Comparison of ENCODE assay signal across 10 cellular contexts in the genomic region with DNA sequence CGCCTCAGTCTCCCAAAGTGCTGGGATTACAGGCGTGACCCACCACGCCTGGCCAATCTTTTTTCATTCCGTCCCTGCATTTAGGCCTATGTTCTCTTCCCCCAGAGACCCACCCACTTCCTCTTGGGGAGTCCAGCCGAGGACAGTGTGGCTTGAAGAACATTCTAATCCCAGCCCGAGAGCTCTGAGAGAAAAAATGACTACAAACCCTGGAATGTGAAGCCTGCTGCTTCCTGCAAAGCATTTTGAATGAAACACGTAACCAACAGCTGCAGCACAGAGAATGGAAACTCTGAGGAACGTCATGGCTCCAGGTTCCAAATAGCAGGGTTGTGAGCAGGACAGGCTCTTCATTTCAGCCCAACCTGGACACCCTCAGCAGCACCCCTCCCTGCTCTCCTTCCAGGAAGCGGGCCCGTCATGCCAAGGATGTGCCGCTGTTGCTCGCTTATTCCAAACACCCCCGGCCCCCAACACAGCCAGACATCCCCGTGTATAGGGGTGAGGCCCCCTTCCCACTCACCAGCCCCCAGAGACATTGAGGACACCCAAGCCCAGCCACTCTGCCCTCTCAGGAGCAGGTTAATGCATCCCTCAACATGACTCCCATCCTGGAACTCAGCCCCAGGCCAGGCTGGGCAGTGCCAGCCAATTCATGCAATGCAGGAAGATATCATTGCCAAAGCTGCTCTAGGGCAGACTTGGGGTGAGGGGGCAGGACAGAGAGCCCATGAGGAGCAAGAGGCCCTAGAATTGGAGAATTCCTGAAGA.
DNase-seq lines count a peak whose midpoint lies in the region; ATAC-seq and TF ChIP-seq lines count a peak whose summit lies in the region.
"Had no signal": no experiment of that assay in that cellular context is flagged by ENCODE, and none has a peak within 500 bp of the region (broad histone marks: within the 10 kb centered on the region; RNA-seq: fewer than 3 reads in every experiment).

No MANE protein-coding gene starts in this region.

- peak; percentile 86 for DNase-seq in A673 (ENCODE audit: low spot score)
- peak in 2 of 3 donors; percentile 52 to 66 for DNase-seq in Peyer's patch
- no peak for DNase-seq in esophagus squamous epithelium (lab: John Stamatoyannopoulos, UW)
- DNase-seq in myocyte (ENCODE audit: low read depth) = peak; percentile 99
- DNase-seq in NCI-H510A (lab: John Stamatoyannopoulos, UW) = no peak
- DNase-seq: Kasumi-1 had no signal

- CTCF ChIA-PET in A673 (lab: Charles Lee) = no interaction called here

- TF ChIP-seq CTCF in A673 (conservative IDR thresholded peaks at IDR 0.05; ENCODE audit: low read depth, low read length) (no peak), Peyer's patch (IDR thresholded peaks at IDR 0.05) (no peak), esophagus squamous epithelium (IDR thresholded peaks at IDR 0.05) (no peak)

- TF ChIP-seq POLR2A in Peyer's patch (IDR thresholded peaks at IDR 0.05) (no peak), esophagus squamous epithelium (IDR thresholded peaks at IDR 0.05) (no peak)

- no peaks in the 10 kb centered on the region for H3K27me3 ChIP-seq in A673 (replicated peaks; ENCODE audit: insufficient read depth, low read depth, low read length, poor library complexity)
- H3K27me3 ChIP-seq in Peyer's patch = no peaks in the 10 kb centered on the region
- no peaks in the 10 kb centered on the region for H3K27me3 ChIP-seq in esophagus squamous epithelium

- no peak for ATAC-seq in HG02981 (IDR thresholded peaks at IDR 0.05; ENCODE audit: unreplicated experiment)
- ATAC-seq in GM21381 (IDR thresholded peaks at IDR 0.05; ENCODE audit: unreplicated experiment) = no peak
- ATAC-seq in HG03159 (IDR thresholded peaks at IDR 0.05; ENCODE audit: unreplicated experiment) = no peak

- intact Hi-C loops in A673 (cut with micrococcal nuclease; ENCODE audit: unreplicated experiment) = no loop called here
- intact Hi-C loops in esophagus squamous epithelium (cut with DNase I) = no loop called here

- 10 to 25% methylated on average over 9 to 10 of the region's 14 CpGs for WGBS in esophagus squamous epithelium, 2 donors

- H3K4me1 ChIP-seq in A673 (ENCODE audit: insufficient read depth, low read length, poor library complexity, severe bottlenecking) = peaks cover 41% of the 10 kb centered on the region
- H3K4me1 ChIP-seq in Peyer's patch = peaks cover 0 to 41% (median 6%) of the 10 kb centered on the region in 4 donors
- peaks cover 48 to 71% (median 53%) of the 10 kb centered on the region in 3 donors for H3K4me1 ChIP-seq in esophagus squamous epithelium

- H3K4me3 ChIP-seq in A673 (ENCODE audit: low read depth, low read length, poor library complexity, severe bottlenecking) = no peak overlapping the region
- H3K4me3 ChIP-seq in Peyer's patch = no peak overlapping the region
- H3K4me3 ChIP-seq in esophagus squamous epithelium = peak overlapping the region in 1 of 4 donors; percentile 1

- H3K9me3 ChIP-seq in A673 (ENCODE audit: low read depth, low read length, poor library complexity, severe bottlenecking) = peaks cover 6% of the 10 kb centered on the region
- H3K9me3 ChIP-seq in Peyer's patch = peaks cover 0 to 8% (median 0%) of the 10 kb centered on the region in 4 donors
- H3K9me3 ChIP-seq in esophagus squamous epithelium = peaks cover 0 to 11% (median 8%) of the 10 kb centered on the region in 3 donors

- no TSS peak for BruUV-seq in A673 (replicated peaks; lab: Mats Ljungman, UMichigan)

- H3K27ac ChIP-seq in A673 (ENCODE audit: low read depth, low read length, poor library complexity, severe bottlenecking) (peak overlapping the region; percentile 64), Peyer's patch (peak overlapping the region; percentile 62 to 91 (median 86)), esophagus squamous epithelium (peak overlapping the region; percentile 85 to 95 (median 92))
- H3K27ac ChIP-seq: C4-2B had no signal

- POLR2A ChIA-PET in A673 (lab: Charles Lee; ENCODE audit: low non-redundant PET) = interaction anchor here (0.6 kb wide), 1 partner anchor 36 kb away, joined by 3 read pairs; no protein-coding TSS in a partner anchor

- H3K36me3 ChIP-seq in A673 (ENCODE audit: insufficient read depth, low read length, poor library complexity, severe bottlenecking) (no peaks in the 10 kb centered on the region), Peyer's patch (no peaks in the 10 kb centered on the region), esophagus squamous epithelium (no peaks in the 10 kb centered on the region)

Comparison
In these comparisons a context has a peak if more than half of its experiments do, and no peak if none do; other contexts are left out.
1. DNase-seq: peak in A673 (single experiment), Peyer's patch (2 of 3) and myocyte (single experiment); none in esophagus squamous epithelium (single experiment) and NCI-H510A (single experiment).
2. Peak in every context shown above with its lines, with median percentiles within 50 percentile points of each other: H3K27ac ChIP-seq.